8 cellular contexts compared by ENCODE assay signal in genomic region chr12:12684375-12685106, GRCh38. TPM values are rescaled to one million over a fixed set of nuclear protein-coding genes. Genes with fewer than 3 reads are reported as not detected.
DNase-seq lines count a peak whose midpoint lies in the region; ATAC-seq and TF ChIP-seq lines count a peak whose summit lies in the region.

No MANE protein-coding gene starts in this region.

- peaks cover 4% of the 10 kb centered on the region for H3K4me1 Mint-ChIP-seq in chondrocyte (ENCODE audit: low read depth)

- H3K27ac Mint-ChIP-seq in chondrocyte (ENCODE audit: unreplicated experiment) = no peak overlapping the region

- DNase-seq in C1 segment of cervical spinal cord (lab: John Stamatoyannopoulos, UW) = peak in 12 of 14 donors; percentile 24 to 89 (median 58)
- peak; percentile 76 to 85 for DNase-seq in SHP77 (lab: John Stamatoyannopoulos, UW)
- peak; percentile 69 for DNase-seq in globus pallidus (ENCODE audit: low spot score)
- DNase-seq in chondrocyte (ENCODE audit: low spot score) = no peak
- DNase-seq in 8988T = no peak

- TF ChIP-seq CTCF in chondrocyte (IDR thresholded peaks at IDR 0.05) = no peak

- H3K36me3 Mint-ChIP-seq in chondrocyte (ENCODE audit: low read depth) = no peaks in the 10 kb centered on the region

- no peak for ATAC-seq in GM19467 (IDR thresholded peaks at IDR 0.05; ENCODE audit: unreplicated experiment)

- H3K4me3 Mint-ChIP-seq in chondrocyte (ENCODE audit: unreplicated experiment) = no peak overlapping the region

- H3K27ac ChIP-seq in temporal lobe (ENCODE audit: low read depth, low read length) = peak overlapping the region; percentile 85

- H3K27me3 Mint-ChIP-seq in chondrocyte (ENCODE audit: low read depth) = peaks cover 2% of the 10 kb centered on the region

- TF ChIP-seq RAD21 in Ishikawa (IDR thresholded peaks at IDR 0.05; ENCODE audit: low read depth) = no peak

- TF ChIP-seq EP300 in Ishikawa (IDR thresholded peaks at IDR 0.05; ENCODE audit: borderline replicate concordance) = no peak

- H3K9me3 Mint-ChIP-seq in chondrocyte (ENCODE audit: low read depth) = no peaks in the 10 kb centered on the region

TF ChIP-seq in Ishikawa, 13 proteins besides CTCF, POLR2A, EP300 and RAD21:
- TF ChIP-seq, protein P1, sequence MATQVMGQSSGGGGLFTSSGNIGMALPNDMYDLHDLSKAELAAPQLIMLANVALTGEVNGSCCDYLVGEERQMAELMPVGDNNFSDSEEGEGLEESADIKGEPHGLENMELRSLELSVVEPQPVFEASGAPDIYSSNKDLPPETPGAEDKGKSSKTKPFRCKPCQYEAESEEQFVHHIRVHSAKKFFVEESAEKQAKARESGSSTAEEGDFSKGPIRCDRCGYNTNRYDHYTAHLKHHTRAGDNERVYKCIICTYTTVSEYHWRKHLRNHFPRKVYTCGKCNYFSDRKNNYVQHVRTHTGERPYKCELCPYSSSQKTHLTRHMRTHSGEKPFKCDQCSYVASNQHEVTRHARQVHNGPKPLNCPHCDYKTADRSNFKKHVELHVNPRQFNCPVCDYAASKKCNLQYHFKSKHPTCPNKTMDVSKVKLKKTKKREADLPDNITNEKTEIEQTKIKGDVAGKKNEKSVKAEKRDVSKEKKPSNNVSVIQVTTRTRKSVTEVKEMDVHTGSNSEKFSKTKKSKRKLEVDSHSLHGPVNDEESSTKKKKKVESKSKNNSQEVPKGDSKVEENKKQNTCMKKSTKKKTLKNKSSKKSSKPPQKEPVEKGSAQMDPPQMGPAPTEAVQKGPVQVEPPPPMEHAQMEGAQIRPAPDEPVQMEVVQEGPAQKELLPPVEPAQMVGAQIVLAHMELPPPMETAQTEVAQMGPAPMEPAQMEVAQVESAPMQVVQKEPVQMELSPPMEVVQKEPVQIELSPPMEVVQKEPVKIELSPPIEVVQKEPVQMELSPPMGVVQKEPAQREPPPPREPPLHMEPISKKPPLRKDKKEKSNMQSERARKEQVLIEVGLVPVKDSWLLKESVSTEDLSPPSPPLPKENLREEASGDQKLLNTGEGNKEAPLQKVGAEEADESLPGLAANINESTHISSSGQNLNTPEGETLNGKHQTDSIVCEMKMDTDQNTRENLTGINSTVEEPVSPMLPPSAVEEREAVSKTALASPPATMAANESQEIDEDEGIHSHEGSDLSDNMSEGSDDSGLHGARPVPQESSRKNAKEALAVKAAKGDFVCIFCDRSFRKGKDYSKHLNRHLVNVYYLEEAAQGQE (IDR thresholded peaks at IDR 0.05; ENCODE audit: low read depth) = peak; percentile 96
- TF ChIP-seq, protein P2, sequence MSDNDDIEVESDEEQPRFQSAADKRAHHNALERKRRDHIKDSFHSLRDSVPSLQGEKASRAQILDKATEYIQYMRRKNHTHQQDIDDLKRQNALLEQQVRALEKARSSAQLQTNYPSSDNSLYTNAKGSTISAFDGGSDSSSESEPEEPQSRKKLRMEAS (IDR thresholded peaks at IDR 0.05) = no peak
- TF ChIP-seq YY1 (IDR thresholded peaks at IDR 0.05; ENCODE audit: low read depth) = 0 out of 2 replicates have a peak, but pooled peaks have one; percentile 12
TF ChIP-seq in Ishikawa: peak in this region for 2.

RNA-seq across cellular contexts. Expression of gene GPR19, which starts 11.4 kb away (rescaled TPM):
- total RNA-seq in temporal lobe (17.0 TPM), chondrocyte (0.60 TPM in 1 of 3 replicates, not detected in the others)

RNA-seq across cellular contexts. Expression of gene CDKN1B, which starts 32.6 kb away (rescaled TPM):
- total RNA-seq in temporal lobe = 107 TPM
- total RNA-seq in chondrocyte = 32.1 to 37.9 TPM (median 35.9 TPM) in 3 replicates

Comparison
In these comparisons a context has a peak if more than half of its experiments do, and no peak if none do; other contexts are left out.
1. DNase-seq: peak in C1 segment of cervical spinal cord (12 of 14), SHP77 (2 of 2) and globus pallidus (single experiment); none in chondrocyte (single experiment) and 8988T (single experiment).
2. RNA of gene GPR19, which starts 11.4 kb away (total RNA-seq): 17.0 TPM in temporal lobe (single experiment); 0.60 TPM in chondrocyte; every median in the first group is over 10 times any median in the second.